18 cellular contexts compared by ENCODE assay signal in the genomic region with DNA sequence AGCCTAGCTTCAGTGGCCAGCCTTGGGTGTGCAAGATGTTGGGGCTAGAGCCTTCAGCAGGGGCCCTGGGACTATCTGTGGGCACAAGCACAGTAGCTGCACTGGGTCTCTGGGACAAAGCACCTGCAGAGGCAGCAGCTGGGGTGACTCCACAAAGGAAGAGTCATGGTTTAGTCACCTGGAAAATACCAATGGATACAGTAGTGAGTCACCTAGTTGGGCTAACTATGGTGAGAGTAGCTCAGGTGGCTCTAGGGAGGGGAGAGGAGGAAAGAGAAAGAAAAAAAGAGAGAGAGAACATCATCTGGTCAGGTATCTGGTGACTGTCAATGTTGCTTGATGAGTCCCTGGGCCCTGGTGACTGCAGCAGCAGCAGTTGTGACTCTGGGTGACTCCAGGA.
"Had no signal": no experiment of that assay in that cellular context is flagged by ENCODE, and none has a peak within 500 bp of the region (broad histone marks: within the 10 kb centered on the region; RNA-seq: fewer than 3 reads in every experiment).

No MANE protein-coding gene starts in this region.

- DNase-seq: activated CD4-positive, alpha-beta T cell treated with anti-CD3 and anti-CD28 coated beads for 1 hour; activated CD4-positive, alpha-beta T cell treated with anti-CD3 and anti-CD28 coated beads, Interleukin-2, amount 50 U/mL, for 4 hours; activated naive CD4-positive, alpha-beta T cell treated with Interleukin-2 at 50 U/mL for 16 hours; activated naive CD8-positive, alpha-beta T cell treated with anti-CD3 and anti-CD28 coated beads, Interleukin-2, amount 50 U/mL, for 24 hours; aorta; heart left ventricle; immature natural killer cell; mucosa of descending colon; naive thymus-derived CD4-positive, alpha-beta T cell; stimulated activated CD4-positive, alpha-beta T cell treated with anti-CD3 and anti-CD28 coated beads, Interleukin-15, amount 100 ng/mL, for 24 hours; stimulated activated CD4-positive, alpha-beta T cell treated with anti-CD3 and anti-CD28 coated beads, Interleukin-4, amount 100 ng/mL, for 1 hour; stimulated activated naive B cell treated with anti-CD40 and anti-IgM and Interleukin-4, amounts not matched to agents 10 μg/mL and 1 μg/mL and 100 μg/mL, for 72 hours; thyroid gland had no signal

- FAIRE-seq: frontal cortex, urothelium cell line had no signal

- H3K9me3 ChIP-seq: heart left ventricle, mucosa of descending colon, thyroid gland had no signal

- H3K27me3 ChIP-seq: cardiac muscle cell, heart left ventricle, thyroid gland had no signal

- H3K4me1 ChIP-seq: heart left ventricle, parathyroid adenoma, thyroid gland had no signal

- H3K27ac ChIP-seq: cardiac muscle cell, heart left ventricle, parathyroid adenoma, thyroid gland, VCaP had no signal

- H2AFZ ChIP-seq: parathyroid adenoma had no signal

- H3K36me3 ChIP-seq: cardiac muscle cell, heart left ventricle, thyroid gland had no signal

- H3K9ac ChIP-seq: parathyroid adenoma had no signal

- H3K4me3 ChIP-seq: cardiac muscle cell, heart left ventricle, mucosa of descending colon, thyroid gland had no signal

- H3K79me2 ChIP-seq: parathyroid adenoma had no signal
